Comparison of ENCODE assay signal across 11 cellular contexts in genomic region chr17:1142503-1143095, GRCh38. TPM values are rescaled to one million over a fixed set of nuclear protein-coding genes. Genes with fewer than 3 reads are reported as not detected.
DNase-seq lines count a peak whose midpoint lies in the region; ATAC-seq lines count a peak whose summit lies in the region.
"Had no signal": no experiment of that assay in that cellular context is flagged by ENCODE, and none has a peak within 500 bp of the region (broad histone marks: within the 10 kb centered on the region; RNA-seq: fewer than 3 reads in every experiment).

No MANE protein-coding gene starts in this region.

- H3K4me1 ChIP-seq in right cardiac atrium (ENCODE audit: control insufficient read depth, insufficient read depth, low read length) = no peaks in the 10 kb centered on the region

- intact Hi-C loops in right cardiac atrium (cut with DNase I) = no loop called here
- intact Hi-C loops in cardiac septum (cut with DNase I) = no loop called here

- no peaks in the 10 kb centered on the region for H3K27me3 ChIP-seq in right cardiac atrium (ENCODE audit: control insufficient read depth, insufficient read depth)

- H3K4me3 ChIP-seq in right cardiac atrium (ENCODE audit: low read length) = no peak overlapping the region

- ATAC-seq in right cardiac atrium (peak; percentile 47 to 50), HG02623 (IDR thresholded peaks at IDR 0.05; ENCODE audit: unreplicated experiment) (no peak)
- ATAC-seq: HCT116 had no signal

- no peaks in the 10 kb centered on the region for H3K9me3 ChIP-seq in right cardiac atrium (ENCODE audit: control insufficient read depth, low read length)

- H3K27ac ChIP-seq in right cardiac atrium (ENCODE audit: low read length) (no peak overlapping the region), caudate nucleus (ENCODE audit: low read depth, low read length) (peak overlapping the region; percentile 21)

- peak; percentile 68 to 87 (median 78) for DNase-seq in right cardiac atrium
- no peak for DNase-seq in cardiac septum (ENCODE audit: low spot score)
- DNase-seq in caudate nucleus (lab: John Stamatoyannopoulos, UW) = peak in 3 of 61 donors; percentile 14 to 26 (median 26)
- peak; percentile 51 for DNase-seq in medulla oblongata (ENCODE audit: extremely low spot score)
- DNase-seq in retina = peak; percentile 61
- DNase-seq in NK-92 (lab: John Stamatoyannopoulos, UW; ENCODE audit: unreplicated experiment) = no peak
- DNase-seq in NCI-H526 (lab: John Stamatoyannopoulos, UW) = no peak
- DNase-seq: NCI-H1092, NCI-H226 had no signal

- 81% methylated on average over 20 of the region's 20 CpGs for WGBS in right cardiac atrium

RNA-seq across cellular contexts. Expression of gene ABR, which starts 37.2 kb away (rescaled TPM):
- 100 to 1,000 TPM; 130 to 164 (median 154) TPM for total RNA-seq in right cardiac atrium
- 77.4 TPM for polyA plus RNA-seq in right cardiac atrium
- 158 TPM for total RNA-seq in cardiac septum

Comparison
In these comparisons a context has a peak if more than half of its experiments do, and no peak if none do; other contexts are left out.
1. DNase-seq: peak in right cardiac atrium (3 of 3), medulla oblongata (single experiment) and retina (single experiment); none in cardiac septum (single experiment), NK-92 (single experiment) and NCI-H526 (0 of 2).